11 cellular contexts compared by ENCODE assay signal in genomic region chr12:6346235-6346832, GRCh38. TPM values are rescaled to one million over a fixed set of nuclear protein-coding genes. Genes with fewer than 3 reads are reported as not detected.
A peak's percentile ranks its signal among the peaks of the same experiment; 100 is the strongest.
DNase-seq lines count a peak whose midpoint lies in the region; TF ChIP-seq lines count a peak whose summit lies in the region.
"Had no signal": no experiment of that assay in that cellular context is flagged by ENCODE, and none has a peak within 500 bp of the region (broad histone marks: within the 10 kb centered on the region; RNA-seq: fewer than 3 reads in every experiment).

No MANE protein-coding gene starts in this region.

- H3K9ac ChIP-seq in BLaER1 = no peak overlapping the region
- H3K9ac ChIP-seq in colonic mucosa (ENCODE audit: low read depth in 2 of 2, low read length in 2 of 2) = no peak overlapping the region

- peaks cover 6% of the 10 kb centered on the region for H3K36me3 Mint-ChIP-seq in Caco-2 (ENCODE audit: insufficient read depth, unreplicated experiment)

- DNase-seq in Caco-2 = no peak
- DNase-seq in colonic mucosa = no peak
- DNase-seq in midbrain (lab: John Stamatoyannopoulos, UW) = no peak
- no peak for DNase-seq in T-helper 9 cell
- DNase-seq: central memory CD4-positive, alpha-beta T cell; DMS79 treated with DMSO at 0.1 percent for 48 hours; NCI-H1092; posterior cingulate gyrus had no signal

- CTCF ChIA-PET in Caco-2 (lab: Charles Lee) = interaction anchor here (0.8 to 1.2 kb wide), 4 partner anchors 9 to 25 kb away, joined by 4 to 8 read pairs (median 5); no protein-coding TSS in a partner anchor

- no peaks in the 10 kb centered on the region for H3K27me3 Mint-ChIP-seq in Caco-2 (ENCODE audit: insufficient read depth, unreplicated experiment)

- WGBS in adipose tissue, 3 donors = 83 to 88% (median 83%) methylated on average over 5 of the region's 5 CpGs

- H3K4me1 Mint-ChIP-seq in Caco-2 (ENCODE audit: low read depth, unreplicated experiment) = peaks cover 33% of the 10 kb centered on the region

- H3K27ac ChIP-seq in BLaER1 (peak overlapping the region; percentile 84), adipose tissue (ENCODE audit: low read depth, low read length) (peak overlapping the region; percentile 83), neutrophil (peak overlapping the region; percentile 97), colonic mucosa (no peak overlapping the region)

- no peak for TF ChIP-seq CTCF in Caco-2 (IDR thresholded peaks at IDR 0.05; ENCODE audit: insufficient read depth in 1 of 2, low read depth in 1 of 2, low read length in 1 of 2, severe bottlenecking in 1 of 2, unreplicated experiment in 1 of 2)
- no peak for TF ChIP-seq CTCF in neutrophil (IDR thresholded peaks at IDR 0.05)
- no peak for TF ChIP-seq CTCF in colonic mucosa (IDR thresholded peaks at IDR 0.05)

- peak overlapping the region; percentile 23 for H3K27ac Mint-ChIP-seq in Caco-2 (ENCODE audit: unreplicated experiment)

- H3K4me2 ChIP-seq in BLaER1 = peak overlapping the region; percentile 99

- no peaks in the 10 kb centered on the region for H4K20me1 ChIP-seq in BLaER1

- no peaks in the 10 kb centered on the region for H3K9me3 ChIP-seq in BLaER1
- H3K9me3 ChIP-seq in Caco-2 = no peaks in the 10 kb centered on the region
- H3K9me3 ChIP-seq in neutrophil = no peaks in the 10 kb centered on the region
- no peaks in the 10 kb centered on the region for H3K9me3 ChIP-seq in colonic mucosa

- peaks cover 9% of the 10 kb centered on the region for H3K9me3 Mint-ChIP-seq in Caco-2 (ENCODE audit: unreplicated experiment)

- BruUV-seq in Caco-2 (replicated peaks; lab: Mats Ljungman, UMichigan) = no TSS peak

- H3K4me1 ChIP-seq in BLaER1 (peaks cover 93% of the 10 kb centered on the region), Caco-2 (peaks cover 24% of the 10 kb centered on the region), neutrophil (ENCODE audit: control insufficient read depth in 1 of 2, insufficient read depth in 1 of 2, low read depth in 1 of 2, low read length in 1 of 2) (peaks cover 61 to 67% of the 10 kb centered on the region in 2 experiments), colonic mucosa (peaks cover 3% of the 10 kb centered on the region)

- H3K4me3 Mint-ChIP-seq in Caco-2 (ENCODE audit: unreplicated experiment) = no peak overlapping the region

- no peaks in the 10 kb centered on the region for H3K36me3 ChIP-seq in BLaER1
- H3K36me3 ChIP-seq in Caco-2 (ENCODE audit: control insufficient read depth, insufficient read depth, low read length) = no peaks in the 10 kb centered on the region
- H3K36me3 ChIP-seq in neutrophil = no peaks in the 10 kb centered on the region
- no peaks in the 10 kb centered on the region for H3K36me3 ChIP-seq in colonic mucosa

- POLR2A ChIA-PET in Caco-2 (lab: Charles Lee) = no interaction called here

- H3K27me3 ChIP-seq in BLaER1 (no peaks in the 10 kb centered on the region), Caco-2 (replicated peaks; ENCODE audit: control insufficient read depth, insufficient read depth, low read length) (no peaks in the 10 kb centered on the region), neutrophil (no peaks in the 10 kb centered on the region), colonic mucosa (no peaks in the 10 kb centered on the region)

- H3K4me3 ChIP-seq in BLaER1 = no peak overlapping the region
- no peak overlapping the region for H3K4me3 ChIP-seq in Caco-2 (ENCODE audit: low read depth, low read length)
- H3K4me3 ChIP-seq in neutrophil (ENCODE audit: low read depth in 1 of 2, low read length in 1 of 2) = peak overlapping the region; percentile 51 to 55
- H3K4me3 ChIP-seq in colonic mucosa = no peak overlapping the region

- intact Hi-C loops in Caco-2 (cut with micrococcal nuclease; ENCODE audit: unreplicated experiment) (no loop called here), colonic mucosa (cut with DNase I) (no loop called here)

RNA-seq across cellular contexts. Expression of gene TNFRSF1A, which starts 4.5 kb away (rescaled TPM):
- total RNA-seq in Caco-2 (2022) = 79.0 and 79.4 TPM in 2 replicates
- 100 to 1,000 TPM in 1 of 3 donors, 10 to 100 TPM in 2; 46.8 to 238 (median 68.9) TPM for polyA plus RNA-seq in adipose tissue
- 100 to 1,000 TPM; 116 to 164 TPM for total RNA-seq in colonic mucosa

RNA-seq across cellular contexts. Expression of gene SCNN1A, which starts 29.0 kb away (rescaled TPM):
- total RNA-seq in Caco-2 (2022) (52.6 and 53.5 TPM in 2 replicates), colonic mucosa (100 to 1,000 TPM; 158 to 188 TPM)
- 10 to 100 TPM in 1 of 3 donors, 1 to 10 TPM in 2; 1.0 to 17.0 (median 5.0) TPM for polyA plus RNA-seq in adipose tissue

RNA-seq across cellular contexts. Expression of gene PLEKHG6, which starts 35.9 kb away (rescaled TPM):
- total RNA-seq in Caco-2 (2022) (109 and 123 TPM in 2 replicates), colonic mucosa (100 to 1,000 TPM; 107 to 123 TPM)
- 100 to 1,000 TPM in 1 of 3 donors, 1 to 10 TPM in 2; 8.7 to 117 (median 9.8) TPM for polyA plus RNA-seq in adipose tissue

RNA-seq across cellular contexts. Expression of gene LTBR, which starts 37.6 kb away (rescaled TPM):
- 194 and 197 TPM in 2 replicates for total RNA-seq in Caco-2 (2022)
- polyA plus RNA-seq in adipose tissue = 100 to 1,000 TPM in 1 of 3 donors, 10 to 100 TPM in 2; 53.4 to 132 (median 60.0) TPM
- 100 to 1,000 TPM in 1 of 2 donors, 10 to 100 TPM in 1; 84.8 to 129 TPM for total RNA-seq in colonic mucosa

Comparison
In these comparisons a context has a peak if more than half of its experiments do, and no peak if none do; other contexts are left out.
1. H3K4me3 ChIP-seq: peak in neutrophil (2 of 2); none in BLaER1 (single experiment), Caco-2 (single experiment) and colonic mucosa (single experiment).